In genomic region chr15:55991841-55992768, GRCh38 we compare ENCODE assay signal across 8 cellular contexts. TPM values are rescaled to one million over a fixed set of nuclear protein-coding genes. Genes with fewer than 3 reads are reported as not detected.
DNase-seq lines count a peak whose midpoint lies in the region; ATAC-seq and TF ChIP-seq lines count a peak whose summit lies in the region.

No MANE protein-coding gene starts in this region.

- peaks cover 37% of the 10 kb centered on the region for H3K4me1 ChIP-seq in suprapubic skin

- POLR2A ChIA-PET in activated CD4-positive, alpha-beta T cell treated with anti-CD3 and anti-CD28 coated beads for 36 hours (lab: Charles Lee) = no interaction called here

- H3K36me3 Mint-ChIP-seq in activated CD4-positive, alpha-beta T cell treated with anti-CD3 and anti-CD28 coated beads for 36 hours (ENCODE audit: low read depth) = peaks cover 7% of the 10 kb centered on the region
- peaks cover 3% of the 10 kb centered on the region for H3K36me3 Mint-ChIP-seq in activated T-helper 2 cell treated with anti-CD3 and anti-CD28 coated beads, Interferon-gamma antibody, Interleukin-2, Interleukin-4, amounts not matched to agents 10 μg/mL and 5 μg/mL and 100 μg/mL, durations not matched to agents 14 hours and 24 hours and 36 hours (ENCODE audit: low read depth)

- no peak for TF ChIP-seq EP300 in suprapubic skin (IDR thresholded peaks at IDR 0.05)

- no peaks in the 10 kb centered on the region for H3K27me3 Mint-ChIP-seq in activated CD4-positive, alpha-beta T cell treated with anti-CD3 and anti-CD28 coated beads for 36 hours
- H3K27me3 Mint-ChIP-seq in activated T-helper 2 cell treated with anti-CD3 and anti-CD28 coated beads, Interferon-gamma antibody, Interleukin-2, Interleukin-4, amounts not matched to agents 10 μg/mL and 5 μg/mL and 100 μg/mL, durations not matched to agents 14 hours and 24 hours and 36 hours (ENCODE audit: low read depth) = peaks cover 30% of the 10 kb centered on the region

- intact Hi-C loops in activated CD4-positive, alpha-beta T cell treated with anti-CD3 and anti-CD28 coated beads for 36 hours (cut with DNase I, micrococcal nuclease) = loop anchor here (2.0 to 10.0 kb wide), 4 partner anchors 51 to 743 kb away; partner anchors contain the start of genes RFX7 (in 1 of the 2) and ZNF280D (in 1 of the 2)
- intact Hi-C loops in activated T-helper 2 cell treated with anti-CD3 and anti-CD28 coated beads, Interferon-gamma antibody, Interleukin-2, Interleukin-4, amounts not matched to agents 10 μg/mL and 5 μg/mL and 100 μg/mL, durations not matched to agents 14 hours and 24 hours and 36 hours (cut with micrococcal nuclease) = loop anchor here (2.0 to 10.0 kb wide), 3 partner anchors 51 to 923 kb away; partner anchors contain the start of genes RFX7 and TCF12

- H3K27ac ChIP-seq in suprapubic skin = peak overlapping the region; percentile 94

- no peaks in the 10 kb centered on the region for H3K9me3 Mint-ChIP-seq in activated CD4-positive, alpha-beta T cell treated with anti-CD3 and anti-CD28 coated beads for 36 hours (ENCODE audit: low read depth)
- no peaks in the 10 kb centered on the region for H3K9me3 Mint-ChIP-seq in activated T-helper 2 cell treated with anti-CD3 and anti-CD28 coated beads, Interferon-gamma antibody, Interleukin-2, Interleukin-4, amounts not matched to agents 10 μg/mL and 5 μg/mL and 100 μg/mL, durations not matched to agents 14 hours and 24 hours and 36 hours

- no peaks in the 10 kb centered on the region for H3K9me3 ChIP-seq in suprapubic skin

- H3K36me3 ChIP-seq in suprapubic skin = no peaks in the 10 kb centered on the region

- peak overlapping the region; percentile 79 for H3K27ac Mint-ChIP-seq in activated CD4-positive, alpha-beta T cell treated with anti-CD3 and anti-CD28 coated beads for 36 hours
- no peak overlapping the region for H3K27ac Mint-ChIP-seq in activated T-helper 2 cell treated with anti-CD3 and anti-CD28 coated beads, Interferon-gamma antibody, Interleukin-2, Interleukin-4, amounts not matched to agents 10 μg/mL and 5 μg/mL and 100 μg/mL, durations not matched to agents 14 hours and 24 hours and 36 hours

- H3K4me3 Mint-ChIP-seq in activated CD4-positive, alpha-beta T cell treated with anti-CD3 and anti-CD28 coated beads for 36 hours = peak overlapping the region; percentile 84
- H3K4me3 Mint-ChIP-seq in activated T-helper 2 cell treated with anti-CD3 and anti-CD28 coated beads, Interferon-gamma antibody, Interleukin-2, Interleukin-4, amounts not matched to agents 10 μg/mL and 5 μg/mL and 100 μg/mL, durations not matched to agents 14 hours and 24 hours and 36 hours (ENCODE audit: low read depth) = peak overlapping the region; percentile 85

- DNase-seq in activated CD4-positive, alpha-beta T cell treated with anti-CD3 and anti-CD28 coated beads for 36 hours = no peak
- DNase-seq in activated CD4-positive, alpha-beta T cell treated with anti-CD3 and anti-CD28 coated beads for 1 hour = no peak
- DNase-seq in activated T-helper 2 cell treated with anti-CD3 and anti-CD28 coated beads, Interferon-gamma antibody, Interleukin-2, Interleukin-4, amounts not matched to agents 10 μg/mL and 5 μg/mL and 100 μg/mL, durations not matched to agents 14 hours and 24 hours and 36 hours (ENCODE audit: low spot score) = no peak
- DNase-seq in iris pigment epithelial cell (ENCODE audit: low read depth) (peak; percentile 26), suprapubic skin (ENCODE audit: low spot score in 2 of 2) (no peak)
- DNase-seq in stimulated activated CD8-positive, alpha-beta memory T cell treated with anti-CD3 and anti-CD28 coated beads, Interleukin-4, amount 100 ng/mL, for 48 hours = no peak

- CTCF ChIA-PET in activated CD4-positive, alpha-beta T cell treated with anti-CD3 and anti-CD28 coated beads for 36 hours (lab: Charles Lee) = interaction anchor here (0.6 to 1.6 kb wide), 7 partner anchors 9 to 1285 kb away, joined by 3 to 6 read pairs (median 3); no protein-coding TSS in a partner anchor

- no peak for ATAC-seq in activated CD4-positive, alpha-beta T cell treated with anti-CD3 and anti-CD28 coated beads for 36 hours
- no peak for ATAC-seq in GM21576 (IDR thresholded peaks at IDR 0.05; ENCODE audit: unreplicated experiment)
- no peak for ATAC-seq in GM21619 (IDR thresholded peaks at IDR 0.05; ENCODE audit: unreplicated experiment)

- no peak for TF ChIP-seq CTCF in suprapubic skin (IDR thresholded peaks at IDR 0.05)

- peak overlapping the region; percentile 74 for H3K4me3 ChIP-seq in suprapubic skin

- H3K4me1 Mint-ChIP-seq in activated CD4-positive, alpha-beta T cell treated with anti-CD3 and anti-CD28 coated beads for 36 hours = peaks cover 22% of the 10 kb centered on the region
- peaks cover 13% of the 10 kb centered on the region for H3K4me1 Mint-ChIP-seq in activated T-helper 2 cell treated with anti-CD3 and anti-CD28 coated beads, Interferon-gamma antibody, Interleukin-2, Interleukin-4, amounts not matched to agents 10 μg/mL and 5 μg/mL and 100 μg/mL, durations not matched to agents 14 hours and 24 hours and 36 hours (ENCODE audit: low read depth)

- H3K27me3 ChIP-seq in suprapubic skin = no peaks in the 10 kb centered on the region

- WGBS in suprapubic skin = 35% methylated on average over 12 of the region's 12 CpGs

- TF ChIP-seq POLR2A in suprapubic skin (IDR thresholded peaks at IDR 0.05) = no peak

RNA-seq across cellular contexts. Expression of gene NEDD4, which starts 1.3 kb away (rescaled TPM):
- total RNA-seq in activated CD4-positive, alpha-beta T cell treated with anti-CD3 and anti-CD28 coated beads for 36 hours = 10 to 100 TPM; 22.4 to 23.3 TPM
- total RNA-seq in activated T-helper 2 cell treated with anti-CD3 and anti-CD28 coated beads, Interferon-gamma antibody, Interleukin-2, Interleukin-4, amounts not matched to agents 10 μg/mL and 5 μg/mL and 100 μg/mL, durations not matched to agents 14 hours and 24 hours and 36 hours = 10.2 and 13.9 TPM in 2 replicates
- total RNA-seq in suprapubic skin = 10 to 100 TPM; 16.1 to 55.3 (median 26.6) TPM
